Comparison of ENCODE assay signal across 9 cellular contexts in the genomic region with DNA sequence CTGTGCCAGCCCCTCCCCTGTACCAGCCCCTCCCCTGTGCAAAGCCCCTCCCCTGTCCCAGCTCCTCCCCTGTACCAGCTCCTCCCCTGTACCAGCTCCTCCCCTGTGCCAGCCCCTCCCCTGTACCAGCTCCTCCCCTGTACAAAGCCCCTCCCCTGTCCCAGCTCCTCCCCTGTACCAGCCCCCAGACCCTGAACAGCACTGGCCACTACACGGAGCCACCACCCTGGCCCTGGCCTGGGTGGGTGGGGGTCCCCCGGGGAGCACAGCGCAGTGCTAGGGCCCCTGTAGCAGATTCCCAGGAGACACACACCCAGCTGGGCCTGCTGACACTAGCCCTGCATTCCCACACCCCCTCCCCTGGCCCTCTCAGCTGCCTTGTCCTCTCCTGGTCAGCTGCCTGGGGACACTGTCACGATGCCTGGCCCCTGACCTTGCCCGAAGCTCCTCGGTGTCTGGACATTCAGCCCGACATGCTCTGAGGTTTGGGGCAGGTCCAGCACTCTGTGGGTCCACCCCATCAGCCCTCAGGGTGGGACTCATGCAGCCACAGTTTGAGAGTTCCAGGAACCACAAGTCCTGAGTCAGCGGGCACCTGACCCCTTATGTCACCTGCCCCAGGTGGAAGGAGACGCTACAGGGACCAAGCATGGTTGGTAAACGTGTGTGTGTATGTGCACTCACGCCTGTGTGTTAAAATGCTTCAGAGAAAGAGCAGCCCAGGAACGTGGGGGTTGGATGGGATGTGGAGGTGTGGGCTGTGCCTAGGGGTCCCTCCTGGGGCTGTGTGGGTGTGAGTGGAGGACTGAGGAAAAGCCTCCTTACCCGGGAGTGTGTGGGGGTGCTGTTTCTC.
A peak's percentile ranks its signal among the peaks of the same experiment; 100 is the strongest.
DNase-seq lines count a peak whose midpoint lies in the region; ATAC-seq, FAIRE-seq and TF ChIP-seq lines count a peak whose summit lies in the region.
"Had no signal": no experiment of that assay in that cellular context is flagged by ENCODE, and none has a peak within 500 bp of the region (broad histone marks: within the 10 kb centered on the region; RNA-seq: fewer than 3 reads in every experiment).

No MANE protein-coding gene starts in this region.

- no peak overlapping the region for H3K4me2 ChIP-seq in HepG2 (ENCODE audit: low read depth, low read length)

- no peak overlapping the region for H3K9ac ChIP-seq in HepG2 (ENCODE audit: insufficient read depth, low read depth, low read length)

- peak overlapping the region; percentile 51 for H3K27ac Mint-ChIP-seq in activated CD4-positive, alpha-beta memory T cell treated with anti-CD3 and anti-CD28 coated beads for 36 hours
- no peak overlapping the region for H3K27ac Mint-ChIP-seq in activated CD4-positive, alpha-beta memory T cell treated with anti-CD3 and anti-CD28 coated beads, Interleukin-2, amount 10 ng/mL, durations not matched to agents 7 days and 5 days

- no peaks in the 10 kb centered on the region for H3K27me3 Mint-ChIP-seq in activated CD4-positive, alpha-beta memory T cell treated with anti-CD3 and anti-CD28 coated beads for 36 hours
- peaks cover 3% of the 10 kb centered on the region for H3K27me3 Mint-ChIP-seq in activated CD4-positive, alpha-beta memory T cell treated with anti-CD3 and anti-CD28 coated beads, Interleukin-2, amount 10 ng/mL, durations not matched to agents 7 days and 5 days

- no peak for TF ChIP-seq CTCF in HepG2 (CRISPR knock-in tag; IDR thresholded peaks at IDR 0.05)
- no peak for TF ChIP-seq CTCF in testis (IDR thresholded peaks at IDR 0.05)

- TF ChIP-seq EP300 in HepG2 (IDR thresholded peaks at IDR 0.05; ENCODE audit: low read depth in 2 of 2, low read length in 2 of 2): no peak
- no peak for TF ChIP-seq EP300 in HepG2 (CRISPR knock-in tag; IDR thresholded peaks at IDR 0.05; ENCODE audit: borderline replicate concordance)

- ATAC-seq in HepG2 (no peak), HG03095 (IDR thresholded peaks at IDR 0.05; ENCODE audit: unreplicated experiment) (no peak), GM21619 (IDR thresholded peaks at IDR 0.05; ENCODE audit: unreplicated experiment) (no peak)

- TF ChIP-seq POLR2A in HepG2 (IDR thresholded peaks at IDR 0.05; ENCODE audit: insufficient read depth in 1 of 2, low read depth in 2 of 2, low read length in 2 of 2) (no peak), testis (IDR thresholded peaks at IDR 0.05) (no peak)

- FAIRE-seq in HepG2 (lab: Jason Lieb, UNC): no peak

- H3K9me3 ChIP-seq in HepG2 (ENCODE audit: low read length): no peaks in the 10 kb centered on the region
- no peaks in the 10 kb centered on the region for H3K9me3 ChIP-seq in testis

- no peak overlapping the region for H3K4me3 Mint-ChIP-seq in activated CD4-positive, alpha-beta memory T cell treated with anti-CD3 and anti-CD28 coated beads for 36 hours
- H3K4me3 Mint-ChIP-seq in activated CD4-positive, alpha-beta memory T cell treated with anti-CD3 and anti-CD28 coated beads, Interleukin-2, amount 10 ng/mL, durations not matched to agents 7 days and 5 days: no peak overlapping the region

- no peaks in the 10 kb centered on the region for H3K9me3 Mint-ChIP-seq in activated CD4-positive, alpha-beta memory T cell treated with anti-CD3 and anti-CD28 coated beads for 36 hours
- peaks cover 2% of the 10 kb centered on the region for H3K9me3 Mint-ChIP-seq in activated CD4-positive, alpha-beta memory T cell treated with anti-CD3 and anti-CD28 coated beads, Interleukin-2, amount 10 ng/mL, durations not matched to agents 7 days and 5 days

- H3K27me3 ChIP-seq in HepG2 (ENCODE audit: control insufficient read depth in 1 of 2, insufficient read depth in 2 of 2, low read length in 2 of 2): peaks cover 8 to 64% of the 10 kb centered on the region in 2 experiments; a peak in 4 of 5 replicates
- H3K27me3 ChIP-seq in testis: no peaks in the 10 kb centered on the region

- no peak overlapping the region for H2AFZ ChIP-seq in HepG2 (ENCODE audit: low read length)

- in situ Hi-C loops in HepG2 (cut with HindIII; ENCODE audit: extremely low pct_ligation_motif_present, low pct_unique_long_range_greater_than_20kb): no loop called here

- POLR2A ChIA-PET in activated CD4-positive, alpha-beta memory T cell treated with anti-CD3 and anti-CD28 coated beads for 36 hours (lab: Charles Lee): no interaction called here
- POLR2A ChIA-PET in activated CD4-positive, alpha-beta memory T cell treated with anti-CD3 and anti-CD28 coated beads, Interleukin-2, amount 10 ng/mL, durations not matched to agents 7 days and 5 days (lab: Charles Lee): no interaction called here
- POLR2A ChIA-PET in HepG2 (lab: Yijun Ruan, JAX): no interaction called here

- no peaks in the 10 kb centered on the region for H3K79me2 ChIP-seq in HepG2 (ENCODE audit: insufficient read depth, low read length)

- H3K4me1 Mint-ChIP-seq in activated CD4-positive, alpha-beta memory T cell treated with anti-CD3 and anti-CD28 coated beads for 36 hours (ENCODE audit: low read depth): peaks cover 12% of the 10 kb centered on the region
- peaks cover 35% of the 10 kb centered on the region for H3K4me1 Mint-ChIP-seq in activated CD4-positive, alpha-beta memory T cell treated with anti-CD3 and anti-CD28 coated beads, Interleukin-2, amount 10 ng/mL, durations not matched to agents 7 days and 5 days

- BruUV-seq in HepG2 (replicated peaks; lab: Mats Ljungman, UMichigan): no TSS peak

- no peak for TF ChIP-seq RAD21 in HepG2 (CRISPR knock-in tag; IDR thresholded peaks at IDR 0.05)

- no peaks in the 10 kb centered on the region for H3K36me3 Mint-ChIP-seq in activated CD4-positive, alpha-beta memory T cell treated with anti-CD3 and anti-CD28 coated beads for 36 hours
- H3K36me3 Mint-ChIP-seq in activated CD4-positive, alpha-beta memory T cell treated with anti-CD3 and anti-CD28 coated beads, Interleukin-2, amount 10 ng/mL, durations not matched to agents 7 days and 5 days (ENCODE audit: low read depth): no peaks in the 10 kb centered on the region

- H3K36me3 ChIP-seq in HepG2 (replicated peaks in 1 of 2; ENCODE audit: control insufficient read depth in 1 of 2, insufficient read depth in 2 of 2, low read length in 2 of 2) (no peaks in the 10 kb centered on the region), testis (ENCODE audit: low read depth, missing control alignments) (no peaks in the 10 kb centered on the region)

- DNase-seq in activated CD4-positive, alpha-beta memory T cell treated with anti-CD3 and anti-CD28 coated beads for 36 hours: peak; percentile 50
- no peak for DNase-seq in activated CD4-positive, alpha-beta memory T cell treated with anti-CD3 and anti-CD28 coated beads, Interleukin-2, amount 10 ng/mL, durations not matched to agents 7 days and 5 days
- peak; percentile 50 to 56 for DNase-seq in activated T-cell treated with anti-CD3 and anti-CD28 coated beads, Interleukin-2, amount 50 U/mL, for 48 hours
- DNase-seq in HepG2 (ENCODE audit: low spot score) (no peak), testis (peak; percentile 14), NOMO-1 treated with DMSO at 0.1 percent for 48 hours (lab: John Stamatoyannopoulos, UW; ENCODE audit: unreplicated experiment) (no peak)
- DNase-seq: MV-4-11 had no signal

- no peak overlapping the region for H3K27ac ChIP-seq in HepG2 (ENCODE audit: extremely low read length, insufficient read depth, low read length)
- H3K27ac ChIP-seq in testis: peak overlapping the region in 1 of 2 donors; percentile 19

- peaks cover 17% of the 10 kb centered on the region for H3K4me1 ChIP-seq in HepG2 (ENCODE audit: insufficient read depth, low read length)
- H3K4me1 ChIP-seq in testis: peaks cover 18% of the 10 kb centered on the region

- CTCF ChIA-PET in activated CD4-positive, alpha-beta memory T cell treated with anti-CD3 and anti-CD28 coated beads for 36 hours (lab: Charles Lee): interaction anchor here (0.6 kb wide), 1 partner anchor 49 kb away, joined by 3 read pairs; no protein-coding TSS in a partner anchor
- CTCF ChIA-PET in activated CD4-positive, alpha-beta memory T cell treated with anti-CD3 and anti-CD28 coated beads, Interleukin-2, amount 10 ng/mL, durations not matched to agents 7 days and 5 days (lab: Charles Lee): no interaction called here
- CTCF ChIA-PET in HepG2 (lab: Yijun Ruan, JAX; ENCODE audit: low intra/inter-chr PET ratio, low total read pairs): no interaction called here

- peaks cover 6% of the 10 kb centered on the region; the same call in 1 of the 2 replicates for H4K20me1 ChIP-seq in HepG2 (ENCODE audit: insufficient read depth, low read length)

- H3K4me3 ChIP-seq in HepG2 (replicated peaks in 1 of 3; ENCODE audit: insufficient read depth in 1 of 3, low read depth in 2 of 3, low read length in 3 of 3) (no peak overlapping the region), testis (no peak overlapping the region)

- WGBS in HepG2 (ENCODE audit: low lambda C conversion rate): 39% methylated on average over 10 of the region's 13 CpGs
- WGBS in testis, 2 donors: 52 to 65% methylated on average over 7 to 13 of the region's 13 CpGs

- intact Hi-C loops in activated CD4-positive, alpha-beta memory T cell treated with anti-CD3 and anti-CD28 coated beads for 36 hours (cut with micrococcal nuclease): no loop called here
- intact Hi-C loops in HepG2 (cut with micrococcal nuclease; ENCODE audit: unreplicated experiment): no loop called here
- intact Hi-C loops in testis (cut with DNase I; ENCODE audit: low total_unique reads): no loop called here

TF ChIP-seq in HepG2, 621 proteins besides CTCF, POLR2A, EP300 and RAD21:
- TF ChIP-seq HES4 (CRISPR knock-in tag; IDR thresholded peaks at IDR 0.05; ENCODE audit: borderline replicate concordance): no peak
- TF ChIP-seq DZIP1 (CRISPR knock-in tag; IDR thresholded peaks at IDR 0.05): 0 out of 2 replicates have a peak, but pooled peaks have one; percentile 38
TF ChIP-seq in HepG2: peak in this region for 1.

Comparison
In these comparisons a context has a peak if more than half of its experiments do, and no peak if none do; other contexts are left out.
1. DNase-seq: peak in activated CD4-positive, alpha-beta memory T cell treated with anti-CD3 and anti-CD28 coated beads for 36 hours (single experiment), activated T-cell treated with anti-CD3 and anti-CD28 coated beads, Interleukin-2, amount 50 U/mL, for 48 hours (2 of 2) and testis (single experiment); none in activated CD4-positive, alpha-beta memory T cell treated with anti-CD3 and anti-CD28 coated beads, Interleukin-2, amount 10 ng/mL, durations not matched to agents 7 days and 5 days (single experiment), HepG2 (single experiment) and NOMO-1 treated with DMSO at 0.1 percent for 48 hours (single experiment).